9 cellular contexts compared by ENCODE assay signal in the genomic region with DNA sequence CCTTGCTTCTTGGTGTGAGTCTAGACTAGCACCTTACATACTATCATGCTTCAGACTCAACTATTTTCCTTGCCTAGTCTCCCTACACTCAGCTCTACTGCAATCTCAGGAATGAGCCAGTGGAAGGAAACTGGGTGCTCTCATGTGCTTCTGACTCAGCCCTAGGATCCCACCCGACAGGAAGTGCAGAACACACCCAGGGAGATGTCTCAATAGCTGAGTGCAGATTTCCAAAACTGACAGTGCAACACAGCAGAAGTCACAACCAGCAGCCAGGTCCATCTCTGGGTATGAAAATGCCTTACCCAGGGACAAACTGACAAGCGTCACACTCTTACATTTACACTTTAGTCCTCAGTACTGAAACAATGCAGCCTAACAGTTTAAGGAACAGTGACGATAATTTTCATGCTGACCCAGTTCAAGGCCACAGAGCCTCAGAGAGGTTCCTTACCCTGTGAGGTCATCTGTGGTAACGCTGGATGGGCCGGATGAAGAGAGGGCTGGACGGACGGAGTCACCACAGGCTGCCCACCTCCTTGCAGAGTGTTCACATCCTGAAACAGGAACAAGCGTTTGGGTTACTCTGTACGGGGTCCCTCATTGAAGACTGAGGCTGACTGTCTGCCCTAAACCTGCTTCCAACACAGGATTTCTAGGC. TPM values are rescaled to one million over a fixed set of nuclear protein-coding genes. Genes with fewer than 3 reads are reported as not detected.
DNase-seq lines count a peak whose midpoint lies in the region; ATAC-seq and TF ChIP-seq lines count a peak whose summit lies in the region.
"Had no signal": no experiment of that assay in that cellular context is flagged by ENCODE, and none has a peak within 500 bp of the region (broad histone marks: within the 10 kb centered on the region; RNA-seq: fewer than 3 reads in every experiment).

No MANE protein-coding gene starts in this region.

- in situ Hi-C loops in brain microvascular endothelial cell (cut with HindIII; ENCODE audit: low pct_ligation_motif_present, low sequenced_read_pairs), result no loop called here

- H3K4me1 Mint-ChIP-seq in activated CD8-positive, alpha-beta memory T cell treated with anti-CD3 and anti-CD28 coated beads, Interleukin-2, amount 10 ng/mL, durations not matched to agents 7 days and 5 days, result peaks cover 7% of the 10 kb centered on the region
- no peaks in the 10 kb centered on the region for H3K4me1 Mint-ChIP-seq in type B pancreatic cell (ENCODE audit: unreplicated experiment)

- peak overlapping the region; percentile 52 for H3K27ac Mint-ChIP-seq in activated CD8-positive, alpha-beta memory T cell treated with anti-CD3 and anti-CD28 coated beads, Interleukin-2, amount 10 ng/mL, durations not matched to agents 7 days and 5 days
- H3K27ac Mint-ChIP-seq in type B pancreatic cell, result peak overlapping the region; percentile 44

- H3K27ac ChIP-seq in brain microvascular endothelial cell, result peak overlapping the region; percentile 81
- H3K27ac ChIP-seq: C4-2B had no signal

- peaks cover 33% of the 10 kb centered on the region for H3K36me3 ChIP-seq in brain microvascular endothelial cell (replicated peaks)

- H3K27me3 Mint-ChIP-seq in activated CD8-positive, alpha-beta memory T cell treated with anti-CD3 and anti-CD28 coated beads, Interleukin-2, amount 10 ng/mL, durations not matched to agents 7 days and 5 days, result no peaks in the 10 kb centered on the region
- no peaks in the 10 kb centered on the region for H3K27me3 Mint-ChIP-seq in type B pancreatic cell

- no peaks in the 10 kb centered on the region for H3K27me3 ChIP-seq in brain microvascular endothelial cell (replicated peaks)

- TF ChIP-seq CTCF in brain microvascular endothelial cell (IDR thresholded peaks at IDR 0.05; ENCODE audit: low read depth, low read length, missing control alignments), result no peak
- no peak for TF ChIP-seq CTCF in type B pancreatic cell (conservative IDR thresholded peaks at IDR 0.05)
- no peak for TF ChIP-seq CTCF in GM20000 (IDR thresholded peaks at IDR 0.05; ENCODE audit: extremely low read depth, missing control alignments)

- no peaks in the 10 kb centered on the region for H3K9me3 Mint-ChIP-seq in activated CD8-positive, alpha-beta memory T cell treated with anti-CD3 and anti-CD28 coated beads, Interleukin-2, amount 10 ng/mL, durations not matched to agents 7 days and 5 days (ENCODE audit: low read depth)
- H3K9me3 Mint-ChIP-seq in type B pancreatic cell, result no peaks in the 10 kb centered on the region

- H3K36me3 Mint-ChIP-seq in activated CD8-positive, alpha-beta memory T cell treated with anti-CD3 and anti-CD28 coated beads, Interleukin-2, amount 10 ng/mL, durations not matched to agents 7 days and 5 days, result peaks cover 49% of the 10 kb centered on the region
- peaks cover 24% of the 10 kb centered on the region for H3K36me3 Mint-ChIP-seq in type B pancreatic cell

- DNase-seq in activated CD8-positive, alpha-beta memory T cell treated with anti-CD3 and anti-CD28 coated beads, Interleukin-2, amount 10 ng/mL, durations not matched to agents 7 days and 5 days, result no peak
- DNase-seq in activated CD8-positive, alpha-beta memory T cell treated with anti-CD3 and anti-CD28 coated beads, Interleukin-2, amount 50 U/mL, for 48 hours, result no peak
- DNase-seq in brain microvascular endothelial cell, result peak; percentile 94
- no peak for DNase-seq in left lobe of liver (ENCODE audit: low spot score)
- DNase-seq in type B pancreatic cell (ENCODE audit: extremely low spot score, unreplicated experiment), result no peak
- no peak for DNase-seq in GM20000 (ENCODE audit: low spot score)

- no peak overlapping the region for H3K4me3 Mint-ChIP-seq in activated CD8-positive, alpha-beta memory T cell treated with anti-CD3 and anti-CD28 coated beads, Interleukin-2, amount 10 ng/mL, durations not matched to agents 7 days and 5 days
- H3K4me3 Mint-ChIP-seq in type B pancreatic cell, result no peak overlapping the region

- CTCF ChIA-PET in activated CD8-positive, alpha-beta memory T cell treated with anti-CD3 and anti-CD28 coated beads, Interleukin-2, amount 10 ng/mL, durations not matched to agents 7 days and 5 days (lab: Charles Lee), result no interaction called here

- ATAC-seq in activated CD8-positive, alpha-beta memory T cell treated with anti-CD3 and anti-CD28 coated beads, Interleukin-2, amount 10 ng/mL, durations not matched to agents 7 days and 5 days, result no peak
- peak; percentile 71 for ATAC-seq in left lobe of liver
- ATAC-seq in HG03432 (IDR thresholded peaks at IDR 0.05; ENCODE audit: unreplicated experiment), result no peak
- ATAC-seq in GM19463 (IDR thresholded peaks at IDR 0.05; ENCODE audit: unreplicated experiment), result no peak

- peak overlapping the region; percentile 40 for H3K4me3 ChIP-seq in brain microvascular endothelial cell (ENCODE audit: low read depth, low read length)

RNA-seq across cellular contexts. Expression of gene FKBP15, which starts 33.0 kb away (rescaled TPM):
- 10 to 100 TPM; 40.4 to 42.8 TPM for total RNA-seq in activated CD8-positive, alpha-beta memory T cell treated with anti-CD3 and anti-CD28 coated beads, Interleukin-2, amount 10 ng/mL, durations not matched to agents 7 days and 5 days
- total RNA-seq in left lobe of liver (12.2 TPM), type B pancreatic cell (ENCODE audit: low replicate concordance) (23.8 and 24.6 TPM in 2 replicates)

RNA-seq across cellular contexts. Expression of gene SLC31A1, which starts 33.3 kb away (rescaled TPM):
- total RNA-seq in activated CD8-positive, alpha-beta memory T cell treated with anti-CD3 and anti-CD28 coated beads, Interleukin-2, amount 10 ng/mL, durations not matched to agents 7 days and 5 days, result 10 to 100 TPM in 1 of 2 experiments, 1 to 10 TPM in 1; 8.7 to 12.2 TPM
- 74.9 TPM for total RNA-seq in left lobe of liver
- total RNA-seq in type B pancreatic cell (ENCODE audit: low replicate concordance), result 31.7 and 45.8 TPM in 2 replicates

RNA-seq across cellular contexts. Expression of gene SLC31A2, which starts 37.3 kb away (rescaled TPM):
- total RNA-seq in activated CD8-positive, alpha-beta memory T cell treated with anti-CD3 and anti-CD28 coated beads, Interleukin-2, amount 10 ng/mL, durations not matched to agents 7 days and 5 days, result 1 to 10 TPM; 2.9 to 4.2 TPM
- total RNA-seq in left lobe of liver (23.5 TPM), type B pancreatic cell (ENCODE audit: low replicate concordance) (7.6 and 10.7 TPM in 2 replicates)
